In genomic region chr18:24071029-24071428, GRCh38 we compare ENCODE assay signal across 18 cellular contexts.
"Had no signal": no experiment of that assay in that cellular context is flagged by ENCODE, and none has a peak within 500 bp of the region (broad histone marks: within the 10 kb centered on the region; RNA-seq: fewer than 3 reads in every experiment).

No MANE protein-coding gene starts in this region.

- H3K4me3 Mint-ChIP-seq: activated CD4-positive, alpha-beta memory T cell treated with anti-CD3 and anti-CD28 coated beads for 36 hours; activated naive CD4-positive, alpha-beta T cell treated with anti-CD3 and anti-CD28 coated beads, Interleukin-2, amount 10 ng/mL, durations not matched to agents 7 days and 5 days; activated T-cell treated with anti-CD3 and anti-CD28 coated beads, Interleukin-2, amount 50 U/mL, for 72 hours; endodermal cell; natural killer cell treated with Interleukin-12 subunit alpha and Interleukin-12 subunit beta and Interleukin-15 and Interleukin-18, amount 100 ng/mL, for 72 hours had no signal

- H3K27me3 ChIP-seq: gastroesophageal sphincter, upper lobe of right lung had no signal

- H3K4me1 ChIP-seq: prostate gland had no signal

- H3K9me3 Mint-ChIP-seq: activated CD4-positive, alpha-beta memory T cell treated with anti-CD3 and anti-CD28 coated beads for 36 hours; activated T-cell treated with anti-CD3 and anti-CD28 coated beads, Interleukin-2, amount 50 U/mL, for 72 hours had no signal

- H3K9me3 ChIP-seq: gastroesophageal sphincter, prostate gland, upper lobe of right lung had no signal

- DNase-seq: activated CD4-positive, alpha-beta memory T cell treated with anti-CD3 and anti-CD28 coated beads for 36 hours; activated CD4-positive, alpha-beta T cell treated with anti-CD3 and anti-CD28 coated beads for 48 hours; activated effector memory CD4-positive, alpha-beta T cell treated with Interleukin-2 at 50 U/mL for 16 hours; activated naive CD4-positive, alpha-beta T cell treated with anti-CD3 and anti-CD28 coated beads, Interleukin-2, amount 10 ng/mL, durations not matched to agents 7 days and 5 days; activated T-cell treated with anti-CD3 and anti-CD28 coated beads, Interleukin-2, amount 50 U/mL, for 72 hours; amygdala; cerebellar nuclear complex; cortex of kidney; endodermal cell; head of caudate nucleus; hypothalamus; left ventricle myocardium superior; stimulated activated CD4-positive, alpha-beta T cell treated with anti-CD3 and anti-CD28 coated beads, Interleukin-4, amount 100 ng/mL, for 4 hours; stimulated activated naive CD8-positive, alpha-beta T cell treated with anti-CD3 and anti-CD28 coated beads, Interleukin-15, Interleukin-2, amounts not matched to agents 100 U/mL and 50 U/mL, for 24 hours; upper lobe of right lung had no signal

- H3K27ac Mint-ChIP-seq: activated CD4-positive, alpha-beta memory T cell treated with anti-CD3 and anti-CD28 coated beads for 36 hours; activated naive CD4-positive, alpha-beta T cell treated with anti-CD3 and anti-CD28 coated beads, Interleukin-2, amount 10 ng/mL, durations not matched to agents 7 days and 5 days; activated T-cell treated with anti-CD3 and anti-CD28 coated beads, Interleukin-2, amount 50 U/mL, for 72 hours; endodermal cell; natural killer cell treated with Interleukin-12 subunit alpha and Interleukin-12 subunit beta and Interleukin-15 and Interleukin-18, amount 100 ng/mL, for 72 hours had no signal

- H3K27ac ChIP-seq: gastroesophageal sphincter, prostate gland, upper lobe of right lung had no signal

- H3K4me3 ChIP-seq: gastroesophageal sphincter, prostate gland, upper lobe of right lung had no signal

- H3K27me3 Mint-ChIP-seq: activated CD4-positive, alpha-beta memory T cell treated with anti-CD3 and anti-CD28 coated beads for 36 hours; activated naive CD4-positive, alpha-beta T cell treated with anti-CD3 and anti-CD28 coated beads, Interleukin-2, amount 10 ng/mL, durations not matched to agents 7 days and 5 days; natural killer cell treated with Interleukin-12 subunit alpha and Interleukin-12 subunit beta and Interleukin-15 and Interleukin-18, amount 100 ng/mL, for 72 hours had no signal

- H3K36me3 ChIP-seq: prostate gland, upper lobe of right lung had no signal
